9 cellular contexts compared by ENCODE assay signal in the genomic region with DNA sequence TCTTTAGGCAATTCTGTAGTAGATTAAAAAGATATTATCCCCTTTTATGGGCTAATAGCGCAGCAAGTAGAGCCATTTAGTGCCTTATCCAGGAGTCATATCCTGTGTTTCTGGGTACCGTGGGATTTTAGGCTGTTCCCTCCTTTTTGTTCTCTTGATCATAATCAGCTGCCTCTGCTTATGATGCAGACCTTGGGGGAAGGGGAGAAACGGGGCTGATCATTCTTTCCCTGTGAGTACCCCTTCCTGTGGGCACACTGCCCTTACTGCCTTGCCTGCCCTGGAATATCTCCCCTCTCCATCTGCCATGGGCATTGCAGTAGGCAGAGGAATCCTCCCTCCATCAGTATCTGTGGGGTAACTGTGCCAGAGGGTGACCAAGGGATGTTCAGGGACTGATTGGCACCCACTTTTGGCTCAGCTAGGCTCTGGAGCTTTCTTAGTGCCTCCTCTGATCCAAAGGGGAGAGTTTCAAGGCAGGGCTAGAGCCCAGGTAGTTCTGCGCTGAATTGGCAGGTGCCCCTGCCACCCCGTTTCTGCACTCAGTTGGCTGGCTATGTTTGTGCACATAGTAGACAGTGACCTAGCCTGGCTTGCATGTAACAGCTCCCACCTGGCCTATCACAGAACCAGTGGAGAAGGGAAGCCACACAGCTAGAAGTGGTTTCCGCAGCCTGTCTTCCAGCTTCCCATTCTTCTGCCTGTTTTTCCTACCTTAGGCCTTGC.
A peak's percentile ranks its signal among the peaks of the same experiment; 100 is the strongest.
DNase-seq lines count a peak whose midpoint lies in the region; ATAC-seq and TF ChIP-seq lines count a peak whose summit lies in the region.
"Had no signal": no experiment of that assay in that cellular context is flagged by ENCODE, and none has a peak within 500 bp of the region (broad histone marks: within the 10 kb centered on the region; RNA-seq: fewer than 3 reads in every experiment).

No MANE protein-coding gene starts in this region.

- no peaks in the 10 kb centered on the region for H3K9me3 Mint-ChIP-seq in stimulated activated effector memory CD8-positive, alpha-beta T cell treated with anti-CD3 and anti-CD28 coated beads, Interleukin-12 subunit alpha, Interleukin-12 subunit beta, amount 100 ng/mL, for 72 hours
- H3K9me3 Mint-ChIP-seq in progenitor cell of endocrine pancreas (ENCODE audit: low read depth): no peaks in the 10 kb centered on the region

- no peaks in the 10 kb centered on the region for H3K27me3 ChIP-seq in PC-3 (ENCODE audit: low read length)
- H3K27me3 ChIP-seq: pancreas had no signal

- H3K27ac Mint-ChIP-seq in stimulated activated effector memory CD8-positive, alpha-beta T cell treated with anti-CD3 and anti-CD28 coated beads, Interleukin-12 subunit alpha, Interleukin-12 subunit beta, amount 100 ng/mL, for 72 hours: peak overlapping the region; percentile 63
- no peak overlapping the region for H3K27ac Mint-ChIP-seq in progenitor cell of endocrine pancreas

- H4K20me1 ChIP-seq in PC-3 (ENCODE audit: low read length): no peaks in the 10 kb centered on the region

- H3K9me3 ChIP-seq in PC-3 (ENCODE audit: low read length): no peaks in the 10 kb centered on the region
- H3K9me3 ChIP-seq: pancreas had no signal

- H3K9me2 ChIP-seq in PC-3 (replicated peaks; ENCODE audit: low read length): no peaks in the 10 kb centered on the region

- CTCF ChIA-PET in PC-3 (lab: Charles Lee): no interaction called here

- H3K36me3 Mint-ChIP-seq in stimulated activated effector memory CD8-positive, alpha-beta T cell treated with anti-CD3 and anti-CD28 coated beads, Interleukin-12 subunit alpha, Interleukin-12 subunit beta, amount 100 ng/mL, for 72 hours: peaks cover 28% of the 10 kb centered on the region
- H3K36me3 Mint-ChIP-seq in progenitor cell of endocrine pancreas (ENCODE audit: insufficient read depth): peaks cover 12% of the 10 kb centered on the region

- H3K9ac ChIP-seq in PC-3 (ENCODE audit: low read length): peak overlapping the region; percentile 81

- DNase-seq in PC-3 (peak; percentile 77), fibroblast of peridontal ligament (ENCODE audit: extremely low read depth) (peak; percentile 65), NOMO-1 (lab: John Stamatoyannopoulos, UW; ENCODE audit: unreplicated experiment in 2 of 2) (no peak), NCI-H2029 treated with DMSO at 0.1 percent for 48 hours (lab: John Stamatoyannopoulos, UW) (no peak), progenitor cell of endocrine pancreas (ENCODE audit: low spot score, unreplicated experiment) (no peak)
- DNase-seq in stimulated activated effector memory CD8-positive, alpha-beta T cell treated with anti-CD3 and anti-CD28 coated beads, Interleukin-12 subunit alpha, Interleukin-12 subunit beta, amount 100 ng/mL, for 72 hours (ENCODE audit: low spot score in 2 of 2): no peak

- no TSS peak for BruUV-seq in PC-3 (replicated peaks; lab: Mats Ljungman, UMichigan)

- POLR2A ChIA-PET in PC-3 (lab: Charles Lee; ENCODE audit: unreplicated experiment): interaction anchor here (0.6 kb wide), 1 partner anchor 700 kb away, joined by 4 read pairs; no protein-coding TSS in a partner anchor

- H3K4me1 ChIP-seq in PC-3 (ENCODE audit: insufficient read depth, low read length): peaks cover 53% of the 10 kb centered on the region

- H2AFZ ChIP-seq in PC-3 (ENCODE audit: low read length): peak overlapping the region; percentile 50

- H3K4me3 Mint-ChIP-seq in stimulated activated effector memory CD8-positive, alpha-beta T cell treated with anti-CD3 and anti-CD28 coated beads, Interleukin-12 subunit alpha, Interleukin-12 subunit beta, amount 100 ng/mL, for 72 hours: no peak overlapping the region
- no peak overlapping the region for H3K4me3 Mint-ChIP-seq in progenitor cell of endocrine pancreas (ENCODE audit: low read depth)

- H3K79me2 ChIP-seq in PC-3 (ENCODE audit: low read length): no peaks in the 10 kb centered on the region

- no peaks in the 10 kb centered on the region for H3K27me3 Mint-ChIP-seq in progenitor cell of endocrine pancreas

- TF ChIP-seq CTCF in PC-3 (conservative IDR thresholded peaks at IDR 0.05; ENCODE audit: low read depth, low read length): no peak
- no peak for TF ChIP-seq CTCF in progenitor cell of endocrine pancreas (IDR thresholded peaks at IDR 0.05; ENCODE audit: unreplicated experiment)

- peaks cover 5% of the 10 kb centered on the region for H3K4me1 Mint-ChIP-seq in stimulated activated effector memory CD8-positive, alpha-beta T cell treated with anti-CD3 and anti-CD28 coated beads, Interleukin-12 subunit alpha, Interleukin-12 subunit beta, amount 100 ng/mL, for 72 hours
- peaks cover 19% of the 10 kb centered on the region for H3K4me1 Mint-ChIP-seq in progenitor cell of endocrine pancreas (ENCODE audit: low read depth)

- H3K4me2 ChIP-seq in PC-3 (ENCODE audit: low read length): peak overlapping the region; percentile 71

- H3K27ac ChIP-seq in PC-3 (ENCODE audit: low read length): peak overlapping the region; percentile 98

- peak; percentile 32 for ATAC-seq in GM21515 (IDR thresholded peaks at IDR 0.05; ENCODE audit: unreplicated experiment)
- peak; percentile 73 for ATAC-seq in PC-3
- ATAC-seq in stimulated activated effector memory CD8-positive, alpha-beta T cell treated with anti-CD3 and anti-CD28 coated beads, Interleukin-12 subunit alpha, Interleukin-12 subunit beta, amount 100 ng/mL, for 72 hours: no peak
- no peak for ATAC-seq in GM18517 (IDR thresholded peaks at IDR 0.05; ENCODE audit: unreplicated experiment)

- intact Hi-C loops in PC-3 (cut with micrococcal nuclease): no loop called here

- no peaks in the 10 kb centered on the region for H3F3A ChIP-seq in PC-3 (ENCODE audit: low read length, unreplicated experiment)

- H3K4me3 ChIP-seq in PC-3 (ENCODE audit: low read length): no peak overlapping the region
- H3K4me3 ChIP-seq: pancreas had no signal

- no peaks in the 10 kb centered on the region for H3K36me3 ChIP-seq in PC-3 (ENCODE audit: low read depth, low read length)
- H3K36me3 ChIP-seq: pancreas had no signal

Comparison
In these comparisons a context has a peak if more than half of its experiments do, and no peak if none do; other contexts are left out.
1. ATAC-seq: peak in GM21515 (single experiment) and PC-3 (single experiment); none in stimulated activated effector memory CD8-positive, alpha-beta T cell treated with anti-CD3 and anti-CD28 coated beads, Interleukin-12 subunit alpha, Interleukin-12 subunit beta, amount 100 ng/mL, for 72 hours (single experiment) and GM18517 (single experiment).
2. DNase-seq: peak in PC-3 (single experiment) and fibroblast of peridontal ligament (single experiment); none in stimulated activated effector memory CD8-positive, alpha-beta T cell treated with anti-CD3 and anti-CD28 coated beads, Interleukin-12 subunit alpha, Interleukin-12 subunit beta, amount 100 ng/mL, for 72 hours (0 of 2), NOMO-1 (0 of 2), NCI-H2029 treated with DMSO at 0.1 percent for 48 hours (single experiment) and progenitor cell of endocrine pancreas (single experiment).